ENCODE assay signal across 9 cellular contexts in the genomic region with DNA sequence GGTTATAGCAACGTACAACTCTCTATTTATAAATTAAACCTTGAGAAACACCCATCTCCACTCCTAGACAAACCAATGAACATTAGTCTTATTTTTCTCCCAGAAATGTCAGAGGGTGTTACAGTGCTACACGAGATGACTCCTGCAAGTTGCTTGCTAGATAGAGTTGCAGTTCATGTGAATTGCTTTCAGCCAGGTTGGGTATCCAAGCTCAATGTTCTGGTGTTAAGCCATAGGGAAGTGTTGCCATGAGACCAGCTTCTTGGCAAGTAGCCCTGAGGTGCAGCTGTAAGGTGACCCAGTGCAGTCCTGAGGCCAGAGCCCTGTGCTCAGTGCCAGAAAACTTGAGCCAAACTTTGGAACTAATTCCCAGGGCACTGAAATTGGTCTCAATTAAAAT. TPM values are rescaled to one million over a fixed set of nuclear protein-coding genes. Genes with fewer than 3 reads are reported as not detected.
A peak's percentile ranks its signal among the peaks of the same experiment; 100 is the strongest.
DNase-seq lines count a peak whose midpoint lies in the region; ATAC-seq and TF ChIP-seq lines count a peak whose summit lies in the region.
"Had no signal": no experiment of that assay in that cellular context is flagged by ENCODE, and none has a peak within 500 bp of the region (broad histone marks: within the 10 kb centered on the region; RNA-seq: fewer than 3 reads in every experiment).

No MANE protein-coding gene starts in this region.

- H3K4me3 Mint-ChIP-seq in MCF 10A (ENCODE audit: unreplicated experiment), result no peak overlapping the region
- H3K4me3 Mint-ChIP-seq: activated CD4-positive, alpha-beta T cell treated with anti-CD3 and anti-CD28 coated beads for 36 hours had no signal

- peaks cover 6% of the 10 kb centered on the region for H3K36me3 Mint-ChIP-seq in MCF 10A (ENCODE audit: insufficient read depth, unreplicated experiment)
- H3K36me3 Mint-ChIP-seq in activated naive CD4-positive, alpha-beta T cell treated with anti-CD3 and anti-CD28 coated beads, Interleukin-2, amount 50 U/mL, for 72 hours, result peaks cover 0 to 9% of the 10 kb centered on the region in 2 donors

- H3K36me3 ChIP-seq in mucosa of descending colon (ENCODE audit: low read depth), result no peaks in the 10 kb centered on the region

- H3K27me3 Mint-ChIP-seq in MCF 10A (ENCODE audit: insufficient read depth, unreplicated experiment), result no peaks in the 10 kb centered on the region
- H3K27me3 Mint-ChIP-seq: activated CD4-positive, alpha-beta T cell treated with anti-CD3 and anti-CD28 coated beads for 36 hours had no signal

- peak; percentile 86 for ATAC-seq in mucosa of descending colon
- ATAC-seq in GM18519 (IDR thresholded peaks at IDR 0.05; ENCODE audit: low FRiP score, unreplicated experiment), result no peak
- no peak for ATAC-seq in activated naive CD4-positive, alpha-beta T cell treated with anti-CD3 and anti-CD28 coated beads, Interleukin-2, amount 50 U/mL, for 72 hours
- no peak for ATAC-seq in GM21528 (IDR thresholded peaks at IDR 0.05; ENCODE audit: low FRiP score, unreplicated experiment)
- ATAC-seq: activated CD4-positive, alpha-beta T cell treated with anti-CD3 and anti-CD28 coated beads for 36 hours had no signal

- peaks cover 24% of the 10 kb centered on the region for H3K4me1 ChIP-seq in mucosa of descending colon (ENCODE audit: low read depth)

- TF ChIP-seq CTCF in MCF 10A (IDR thresholded peaks at IDR 0.05; ENCODE audit: unreplicated experiment) (no peak), mucosa of descending colon (IDR thresholded peaks at IDR 0.05) (no peak)

- no peak overlapping the region for H3K4me3 ChIP-seq in mucosa of descending colon

- CTCF ChIA-PET in MCF 10A (lab: Yijun Ruan, JAX), result interaction anchor here (0.8 to 2.1 kb wide), 2 partner anchors 9 to 14 kb away, joined by 3 to 4 read pairs; no protein-coding TSS in a partner anchor

- H3K9me3 Mint-ChIP-seq in MCF 10A (ENCODE audit: unreplicated experiment), result no peaks in the 10 kb centered on the region
- H3K9me3 Mint-ChIP-seq in activated naive CD4-positive, alpha-beta T cell treated with anti-CD3 and anti-CD28 coated beads, Interleukin-2, amount 50 U/mL, for 72 hours, result no peaks in the 10 kb centered on the region

- no peaks in the 10 kb centered on the region for H3K9me3 ChIP-seq in mucosa of descending colon

- H3K27ac Mint-ChIP-seq in MCF 10A (ENCODE audit: low read depth, unreplicated experiment), result no peak overlapping the region
- no peak overlapping the region for H3K27ac Mint-ChIP-seq in activated naive CD4-positive, alpha-beta T cell treated with anti-CD3 and anti-CD28 coated beads, Interleukin-2, amount 50 U/mL, for 72 hours

- POLR2A ChIA-PET in MCF 10A (lab: Yijun Ruan, JAX), result interaction anchor here (0.9 to 3.5 kb wide), 4 partner anchors 9 to 50 kb away, joined by 4 to 21 read pairs (median 5); no protein-coding TSS in a partner anchor

- intact Hi-C loops in MCF 10A (cut with micrococcal nuclease) (no loop called here), mucosa of descending colon (cut with DNase I, micrococcal nuclease) (no loop called here)

- H3K4me1 Mint-ChIP-seq in MCF 10A (ENCODE audit: insufficient read depth, unreplicated experiment), result no peaks in the 10 kb centered on the region

- DNase-seq in DMS 273 treated with DMSO at 0.1 percent for 48 hours (lab: John Stamatoyannopoulos, UW), result peak; percentile 75
- DNase-seq in NCI-H146 treated with DMSO at 0.1 percent for 48 hours (lab: John Stamatoyannopoulos, UW; ENCODE audit: unreplicated experiment), result peak; percentile 13
- DNase-seq in MCF 10A (ENCODE audit: unreplicated experiment), result peak; percentile 83
- peak; percentile 69 to 90 (median 74) for DNase-seq in mucosa of descending colon
- DNase-seq in retina, result no peak
- DNase-seq in activated naive CD4-positive, alpha-beta T cell treated with anti-CD3 and anti-CD28 coated beads, Interleukin-2, amount 50 U/mL, for 72 hours (ENCODE audit: low spot score in 2 of 2), result no peak
- DNase-seq: activated CD4-positive, alpha-beta T cell treated with anti-CD3 and anti-CD28 coated beads for 36 hours had no signal

- BruUV-seq in MCF 10A (replicated peaks; lab: Mats Ljungman, UMichigan), result no TSS peak

RNA-seq across cellular contexts. Expression of gene REV3L, which starts 51.3 kb away (rescaled TPM):
- 23.0 and 31.2 TPM in 2 replicates for total RNA-seq in MCF 10A (2022)
- total RNA-seq in mucosa of descending colon, result 10 to 100 TPM; 17.7 to 56.4 (median 20.7) TPM
- 10 to 100 TPM; 18.3 to 27.0 TPM for total RNA-seq in activated naive CD4-positive, alpha-beta T cell treated with anti-CD3 and anti-CD28 coated beads, Interleukin-2, amount 50 U/mL, for 72 hours

Comparison
In these comparisons a context has a peak if more than half of its experiments do, and no peak if none do; other contexts are left out.
1. DNase-seq: peak in DMS 273 treated with DMSO at 0.1 percent for 48 hours (single experiment), NCI-H146 treated with DMSO at 0.1 percent for 48 hours (single experiment), MCF 10A (single experiment) and mucosa of descending colon (3 of 3); none in retina (single experiment) and activated naive CD4-positive, alpha-beta T cell treated with anti-CD3 and anti-CD28 coated beads, Interleukin-2, amount 50 U/mL, for 72 hours (0 of 2).